Comparison of ENCODE assay signal across 14 cellular contexts in genomic region chrX:72258174-72258573, GRCh38. TPM values are rescaled to one million over a fixed set of nuclear protein-coding genes. Genes with fewer than 3 reads are reported as not detected.
DNase-seq lines count a peak whose midpoint lies in the region; ATAC-seq and TF ChIP-seq lines count a peak whose summit lies in the region.
"Had no signal": no experiment of that assay in that cellular context is flagged by ENCODE, and none has a peak within 500 bp of the region (broad histone marks: within the 10 kb centered on the region; RNA-seq: fewer than 3 reads in every experiment).

No MANE protein-coding gene starts in this region.

- DNase-seq in BJ (ENCODE audit: low read depth) = peak; percentile 38
- DNase-seq in HuH-7 (ENCODE audit: low spot score) = peak; percentile 33
- DNase-seq in adipocyte (ENCODE audit: low read depth) = peak; percentile 64
- DNase-seq in iris pigment epithelial cell (ENCODE audit: low read depth) = peak; percentile 85
- DNase-seq in type B pancreatic cell (ENCODE audit: extremely low spot score, unreplicated experiment) = no peak
- DNase-seq in T-helper 1 cell = no peak
- DNase-seq in activated CD4-positive, alpha-beta T cell treated with anti-CD3 and anti-CD28 coated beads, Interleukin-2, amount 50 U/mL, for 1 hour = no peak
- no peak for DNase-seq in lower lobe of right lung
- DNase-seq: effector CD4-positive, alpha-beta T cell; GOT3; KBM-7; stimulated activated CD4-positive, alpha-beta T cell treated with anti-CD3 and anti-CD28 coated beads, Interleukin-2, amount 100 ng/mL, for 48 hours; stimulated activated naive CD4-positive, alpha-beta T cell treated with Interleukin-2 at 50 U/mL for 16 hours had no signal

- peaks cover 2% of the 10 kb centered on the region for H3K4me1 ChIP-seq in adipocyte (ENCODE audit: control insufficient read depth, insufficient read depth, low read length)
- H3K4me1 ChIP-seq in lower lobe of right lung = no peaks in the 10 kb centered on the region

- H3K4me3 Mint-ChIP-seq in type B pancreatic cell = no peak overlapping the region
- H3K4me3 Mint-ChIP-seq: mesothelial cell of epicardium had no signal

- no peak for TF ChIP-seq CTCF in BJ (IDR thresholded peaks at IDR 0.05; ENCODE audit: insufficient read depth, low read depth, low read length)
- TF ChIP-seq CTCF in type B pancreatic cell (conservative IDR thresholded peaks at IDR 0.05) = no peak
- no peak for TF ChIP-seq CTCF in lower lobe of right lung (IDR thresholded peaks at IDR 0.05)

- POLR2A ChIA-PET in BJ (lab: Charles Lee) = no interaction called here

- H3K36me3 ChIP-seq in BJ (ENCODE audit: control insufficient read depth, insufficient read depth, low read length) (no peaks in the 10 kb centered on the region), adipocyte (ENCODE audit: control insufficient read depth, insufficient read depth, low read length, severe bottlenecking) (no peaks in the 10 kb centered on the region), lower lobe of right lung (no peaks in the 10 kb centered on the region)

- peaks cover 22% of the 10 kb centered on the region for H3K4me1 Mint-ChIP-seq in type B pancreatic cell (ENCODE audit: unreplicated experiment)

- no peak overlapping the region for H3K9ac ChIP-seq in adipocyte (ENCODE audit: low read length)

- H3K36me3 Mint-ChIP-seq in type B pancreatic cell = no peaks in the 10 kb centered on the region
- H3K36me3 Mint-ChIP-seq: mesothelial cell of epicardium had no signal

- intact Hi-C loops in lower lobe of right lung (cut with DNase I) = no loop called here

- H3K27ac ChIP-seq in lower lobe of right lung = no peak overlapping the region

- no peak overlapping the region for H3K27ac Mint-ChIP-seq in type B pancreatic cell
- H3K27ac Mint-ChIP-seq: mesothelial cell of epicardium had no signal

- no peaks in the 10 kb centered on the region for H3K9me3 Mint-ChIP-seq in type B pancreatic cell

- H3K9me3 ChIP-seq in adipocyte (ENCODE audit: control insufficient read depth, low read length) (no peaks in the 10 kb centered on the region), lower lobe of right lung (no peaks in the 10 kb centered on the region)

- CTCF ChIA-PET in BJ (lab: Yijun Ruan, JAX) = interaction anchor here (1.9 kb wide), 1 partner anchor 12 kb away, joined by 6 read pairs; no protein-coding TSS in a partner anchor

- no peak overlapping the region for H3K4me3 ChIP-seq in BJ (ENCODE audit: low read depth, low read length)
- H3K4me3 ChIP-seq in adipocyte (ENCODE audit: low read length) = no peak overlapping the region
- H3K4me3 ChIP-seq in lower lobe of right lung = no peak overlapping the region

- ATAC-seq in lower lobe of right lung = no peak

- H3K27me3 ChIP-seq in BJ (ENCODE audit: control insufficient read depth, insufficient read depth, low read length) (no peaks in the 10 kb centered on the region), adipocyte (replicated peaks; ENCODE audit: control insufficient read depth, insufficient read depth, low read length) (peaks cover 8% of the 10 kb centered on the region), lower lobe of right lung (ENCODE audit: low read depth) (no peaks in the 10 kb centered on the region)

- peaks cover 12% of the 10 kb centered on the region for H3K27me3 Mint-ChIP-seq in type B pancreatic cell

RNA-seq across cellular contexts. Expression of gene RPS4X, which starts 18.9 kb away (rescaled TPM):
- polyA plus RNA-seq in BJ (2011; rRNA removed) = 1,567 and 1,777 TPM in 2 replicates
- 233 and 368 TPM in 2 replicates for polyA minus RNA-seq in BJ (2011; rRNA and poly(A)+ RNA removed)
- total RNA-seq in type B pancreatic cell (ENCODE audit: low replicate concordance) = 1,929 and 1,967 TPM in 2 replicates
- total RNA-seq in lower lobe of right lung = 629 TPM

RNA-seq across cellular contexts. Expression of gene ERCC6L, which starts 19.3 kb away (rescaled TPM):
- polyA plus RNA-seq in BJ (2011; rRNA removed) = 0.94 and 2.4 TPM in 2 replicates
- polyA minus RNA-seq in BJ (2011; rRNA and poly(A)+ RNA removed) = 1.4 and 1.5 TPM in 2 replicates
- 2.4 and 7.8 TPM in 2 replicates for total RNA-seq in type B pancreatic cell (ENCODE audit: low replicate concordance)
- total RNA-seq in lower lobe of right lung = 0.24 TPM

RNA-seq across cellular contexts. Expression of gene CITED1, which starts 47.5 kb away (rescaled TPM):
- polyA plus RNA-seq in BJ (2011; rRNA removed) = not detected in 2 replicates
- not detected in 2 replicates for polyA minus RNA-seq in BJ (2011; rRNA and poly(A)+ RNA removed)
- total RNA-seq in type B pancreatic cell (ENCODE audit: low replicate concordance) (2.6 and 6.0 TPM in 2 replicates), lower lobe of right lung (0.65 TPM)

Comparison
In these comparisons a context has a peak if more than half of its experiments do, and no peak if none do; other contexts are left out.
1. DNase-seq: peak in BJ (single experiment), HuH-7 (single experiment), adipocyte (single experiment) and iris pigment epithelial cell (single experiment); none in type B pancreatic cell (single experiment), T-helper 1 cell (0 of 5), activated CD4-positive, alpha-beta T cell treated with anti-CD3 and anti-CD28 coated beads, Interleukin-2, amount 50 U/mL, for 1 hour (single experiment) and lower lobe of right lung (single experiment).